8 cellular contexts compared by ENCODE assay signal in the genomic region with DNA sequence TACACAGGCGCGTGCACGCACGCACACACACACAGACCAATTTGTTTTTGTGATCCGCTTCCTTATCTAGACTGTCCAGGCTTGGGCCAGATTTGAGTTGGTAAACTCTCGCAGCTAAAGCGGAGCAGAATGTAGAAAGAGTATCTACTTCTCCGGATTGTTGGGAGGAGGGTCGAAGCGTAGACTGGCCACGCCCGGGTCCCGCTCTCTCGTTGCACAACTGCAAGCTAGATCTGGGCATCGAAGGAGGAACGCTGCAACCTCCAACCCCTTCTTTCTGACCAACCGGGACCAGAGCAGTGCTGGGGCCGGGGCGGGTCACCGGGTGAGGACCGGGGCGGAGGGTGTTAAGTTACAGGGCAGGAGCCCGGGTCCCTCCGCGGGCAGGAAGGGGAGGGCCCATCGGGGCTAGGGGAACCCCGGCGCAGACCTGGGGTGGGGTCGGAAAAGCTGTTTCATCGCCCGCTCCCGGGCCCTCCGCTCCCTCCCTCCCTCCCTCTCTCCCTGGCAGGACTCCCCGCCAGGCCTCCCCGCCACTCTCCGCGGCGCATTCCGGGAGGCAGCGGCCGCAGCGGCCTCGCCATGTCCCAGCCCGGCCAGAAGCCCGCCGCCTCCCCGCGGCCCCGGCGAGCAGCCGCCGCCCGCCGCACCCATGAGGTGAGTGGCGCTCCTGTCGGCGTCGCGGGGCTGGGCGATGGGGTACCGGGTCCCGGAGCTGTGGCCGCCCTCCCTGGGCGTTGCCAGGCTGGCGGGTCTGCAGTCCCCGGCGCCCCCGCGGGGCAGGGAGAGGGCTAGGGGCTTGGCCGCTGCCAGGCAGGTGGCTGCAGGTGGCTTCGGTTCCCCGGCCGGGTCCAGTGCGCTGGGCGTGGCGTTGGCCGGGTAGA. TPM values are rescaled to one million over a fixed set of nuclear protein-coding genes. Genes with fewer than 3 reads are reported as not detected.
DNase-seq lines count a peak whose midpoint lies in the region; ATAC-seq, FAIRE-seq and TF ChIP-seq lines count a peak whose summit lies in the region.

A gene with protein sequence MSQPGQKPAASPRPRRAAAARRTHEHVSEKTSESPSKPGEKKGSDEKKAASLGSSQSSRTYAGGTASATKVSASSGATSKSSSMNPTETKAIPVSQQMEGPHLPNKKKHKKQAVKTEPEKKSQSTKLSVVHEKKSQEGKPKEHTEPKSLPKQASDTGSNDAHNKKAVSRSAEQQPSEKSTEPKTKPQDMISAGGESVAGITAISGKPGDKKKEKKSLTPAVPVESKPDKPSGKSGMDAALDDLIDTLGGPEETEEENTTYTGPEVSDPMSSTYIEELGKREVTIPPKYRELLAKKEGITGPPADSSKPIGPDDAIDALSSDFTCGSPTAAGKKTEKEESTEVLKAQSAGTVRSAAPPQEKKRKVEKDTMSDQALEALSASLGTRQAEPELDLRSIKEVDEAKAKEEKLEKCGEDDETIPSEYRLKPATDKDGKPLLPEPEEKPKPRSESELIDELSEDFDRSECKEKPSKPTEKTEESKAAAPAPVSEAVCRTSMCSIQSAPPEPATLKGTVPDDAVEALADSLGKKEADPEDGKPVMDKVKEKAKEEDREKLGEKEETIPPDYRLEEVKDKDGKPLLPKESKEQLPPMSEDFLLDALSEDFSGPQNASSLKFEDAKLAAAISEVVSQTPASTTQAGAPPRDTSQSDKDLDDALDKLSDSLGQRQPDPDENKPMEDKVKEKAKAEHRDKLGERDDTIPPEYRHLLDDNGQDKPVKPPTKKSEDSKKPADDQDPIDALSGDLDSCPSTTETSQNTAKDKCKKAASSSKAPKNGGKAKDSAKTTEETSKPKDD (plus strand): TSS at position 536 of the 884 bp plus-strand sequence. CDS start 47 bp downstream, at position 583.

- H3K23me2 ChIP-seq in H1 (ENCODE audit: low read depth, low read length) = peaks cover 18% of the 10 kb centered on the region

- no peak for TF ChIP-seq RAD21 in H1 (IDR thresholded peaks at IDR 0.05 in 1 of 2, conservative IDR thresholded peaks at IDR 0.05 in 1 of 2; ENCODE audit: low read depth in 2 of 2, low read length in 2 of 2)

- in situ Hi-C loops in ACHN (cut with HindIII; ENCODE audit: low pct_ligation_motif_present, low pct_unique_long_range_greater_than_20kb, low sequenced_read_pairs) = no loop called here

- H3K4me3 ChIP-seq in H1 (ENCODE audit: extremely low read depth in 1 of 4, insufficient read depth in 2 of 4, low read depth in 3 of 4, low read length in 4 of 4) = peak within 1 kb of the TSS; percentile 79 to 92 (median 86)
- peak within 1 kb of the TSS; percentile 74 for H3K4me3 ChIP-seq in mesodermal cell (ENCODE audit: extremely low read depth, insufficient read depth, low read length, poor library complexity, severe bottlenecking)

- H2BK20ac ChIP-seq in H1 (ENCODE audit: low read length) = no peak within 1 kb of the TSS

- FAIRE-seq in H1 (lab: Jason Lieb, UNC) = no peak

- no peaks in the 10 kb centered on the region for H3K79me2 ChIP-seq in H1 (ENCODE audit: control insufficient read depth in 1 of 2, insufficient read depth in 2 of 2, low read length in 2 of 2)

- no peak within 1 kb of the TSS for H3K14ac ChIP-seq in H1 (ENCODE audit: insufficient read length)

- H2BK120ac ChIP-seq in H1 (replicated peaks; ENCODE audit: low read depth, low read length) = no peak within 1 kb of the TSS

- H3K4ac ChIP-seq in H1 (replicated peaks; ENCODE audit: insufficient read length, low read depth, low read length) = no peak within 1 kb of the TSS

- CTCF ChIA-PET in H1 (lab: Charles Lee; ENCODE audit: partially characterized antibody) = interaction anchor here (0.7 to 3.2 kb wide), 5 partner anchors 9 to 317 kb away, joined by 3 to 15 read pairs (median 4); no protein-coding TSS in a partner anchor

- H4K91ac ChIP-seq in H1 (replicated peaks; ENCODE audit: insufficient read length, low read length) = no peak within 1 kb of the TSS

- peak within 1 kb of the TSS; percentile 69; the same call in 1 of the 2 replicates for H4K8ac ChIP-seq in H1 (ENCODE audit: extremely low read depth, insufficient read depth, low read length)

- H2AFZ ChIP-seq in H1 (ENCODE audit: low read length) = peak within 1 kb of the TSS; percentile 92

- peak within 1 kb of the TSS; percentile 77 to 97 for H3K4me2 ChIP-seq in H1 (ENCODE audit: insufficient read depth in 1 of 2, low read depth in 2 of 2, low read length in 2 of 2)

- TF ChIP-seq CTCF in H1 (IDR thresholded peaks at IDR 0.05; ENCODE audit: control extremely low read depth in 1 of 3, insufficient read depth in 1 of 3, low read depth in 1 of 3, low read length in 3 of 3) = no peak

- POLR2A ChIA-PET in H1 (lab: Charles Lee; ENCODE audit: partially characterized antibody) = interaction anchor here (1.0 to 1.8 kb wide), 5 partner anchors 9 to 146 kb away, joined by 3 to 6 read pairs (median 4); a partner anchor contains a TSS

- peak; percentile 96 for DNase-seq in ACHN
- peak; percentile 78 for DNase-seq in NCI-H774 (lab: John Stamatoyannopoulos, UW)
- DNase-seq in activated CD8-positive, alpha-beta memory T cell treated with anti-CD3 and anti-CD28 coated beads for 4 hours (ENCODE audit: low read depth in 2 of 2) = peak; percentile 61 to 74
- DNase-seq in H1 (ENCODE audit: low read depth in 1 of 2, low spot score in 2 of 2) = peak; percentile 77 to 87
- peak; percentile 74 to 75 for DNase-seq in stimulated activated CD8-positive, alpha-beta memory T cell treated with anti-CD3 and anti-CD28 coated beads, Interleukin-15, amount 100 ng/mL, for 48 hours (ENCODE audit: low read depth in 2 of 2)

- H3K27me3 ChIP-seq in H1 (replicated peaks in 1 of 4; ENCODE audit: control insufficient read depth in 3 of 4, extremely low read depth in 1 of 4, insufficient read depth in 3 of 4, low read length in 3 of 4) = peaks cover 2 to 8% (median 6%) of the 10 kb centered on the region in 4 experiments; a peak in 4 of 7 replicates

- H3K36me3 ChIP-seq in H1 (ENCODE audit: control insufficient read depth in 2 of 4, insufficient read depth in 4 of 4, low read length in 3 of 4) = no peaks in the 10 kb centered on the region
- no peaks in the 10 kb centered on the region for H3K36me3 ChIP-seq in mesodermal cell (ENCODE audit: control insufficient read depth, insufficient read depth, low read length)

- H3K9me3 ChIP-seq in H1 (ENCODE audit: insufficient read depth in 2 of 2, low read depth in 1 of 2, low read length in 1 of 2) = no peaks in the 10 kb centered on the region
- no peaks in the 10 kb centered on the region for H3K9me3 ChIP-seq in mesodermal cell (ENCODE audit: control insufficient read depth, low read length)

- 0 out of 2 replicates have a peak within 1 kb of the TSS, but pooled peaks have one; percentile 26 for H2BK5ac ChIP-seq in H1 (ENCODE audit: low read depth, low read length)

- H3K79me1 ChIP-seq in H1 (ENCODE audit: low read depth, low read length) = no peaks in the 10 kb centered on the region

- H3K27ac ChIP-seq in H1 (ENCODE audit: low read depth, low read length) (no peak within 1 kb of the TSS), mesodermal cell (ENCODE audit: low read depth, low read length, severe bottlenecking) (peak within 1 kb of the TSS; percentile 57)

- peak within 1 kb of the TSS; percentile 31 to 67 (median 51); a peak in 5 of 7 replicates for H3K9ac ChIP-seq in H1 (replicated peaks in 1 of 4; ENCODE audit: extremely low read depth in 1 of 4, low read depth in 3 of 4, low read length in 3 of 4)

- no peak within 1 kb of the TSS for H2BK15ac ChIP-seq in H1 (ENCODE audit: low read length)

- H3K18ac ChIP-seq in H1 (ENCODE audit: extremely low read depth, low read length) = peak within 1 kb of the TSS; percentile 3; the same call in 1 of the 2 replicates

- no peak for TF ChIP-seq POLR2A in H1 (IDR thresholded peaks at IDR 0.05; ENCODE audit: control extremely low read depth in 1 of 2, low read depth in 2 of 2, low read length in 2 of 2)

- H4K20me1 ChIP-seq in H1 (replicated peaks in 1 of 2; ENCODE audit: control insufficient read depth in 1 of 2, insufficient read depth in 2 of 2, low read length in 2 of 2) = peaks cover 0 to 7% of the 10 kb centered on the region in 2 experiments

- no peak within 1 kb of the TSS for H2AK5ac ChIP-seq in H1 (ENCODE audit: low read depth, low read length)

- WGBS in H1 (ENCODE audit: extremely low coverage in 1 of 2, insufficient coverage in 1 of 2, insufficient read length in 1 of 2, insufficient replicate concordance in 2 of 2, low coverage in 1 of 2, low lambda C conversion rate in 2 of 2, missing lambda C conversion rate in 1 of 2), 2 experiments = 2% methylated on average over 32 of the region's 77 CpGs; no CpG with 5 or more reads in 1 of the 2 experiments
- WGBS in mesodermal cell (ENCODE audit: insufficient coverage in 2 of 2), 2 experiments = 1% methylated on average over 45 to 59 of the region's 77 CpGs

- H2BK12ac ChIP-seq in H1 (ENCODE audit: low read depth, low read length) = peak within 1 kb of the TSS; percentile 61; the same call in 1 of the 2 replicates

- H4K5ac ChIP-seq in H1 (ENCODE audit: insufficient read length, low read depth, low read length) = no peak within 1 kb of the TSS

- no peak within 1 kb of the TSS for H3K23ac ChIP-seq in H1 (ENCODE audit: insufficient read length)

- no peak within 1 kb of the TSS for H3K56ac ChIP-seq in H1 (replicated peaks; ENCODE audit: insufficient read length, low read depth, low read length)

- ATAC-seq in GM18520 (IDR thresholded peaks at IDR 0.05; ENCODE audit: unreplicated experiment) (peak; percentile 39), HG03060 (IDR thresholded peaks at IDR 0.05; ENCODE audit: low read depth, unreplicated experiment) (peak; percentile 31)

- no peak for TF ChIP-seq EP300 in H1 (IDR thresholded peaks at IDR 0.05; ENCODE audit: borderline replicate concordance in 1 of 2, low read depth in 2 of 2, low read length in 2 of 2)

- H3K4me1 ChIP-seq in H1 (replicated peaks in 1 of 4; ENCODE audit: control insufficient read depth in 3 of 4, insufficient read depth in 4 of 4, low read length in 3 of 4) (peaks cover 0 to 2% (median under 1%) of the 10 kb centered on the region in 4 experiments; a peak in 2 of 7 replicates), mesodermal cell (ENCODE audit: control insufficient read depth, insufficient read depth, low read length, poor library complexity, severe bottlenecking) (peaks cover 13% of the 10 kb centered on the region)

TF ChIP-seq in H1, 55 proteins besides CTCF, POLR2A, EP300 and RAD21 (continues in another document):
- TF ChIP-seq YY1 (IDR thresholded peaks at IDR 0.05; ENCODE audit: low read depth, low read length) = no peak

RNA-seq across cellular contexts. Expression of the gene that starts here (rescaled TPM):
- total RNA-seq in H1 (2021; fragmentation: NEBNext Ultra II Directional; extraction: Animal tissue kit (Norgen Biotek cat#: 25700)) = 47.2 and 48.2 TPM in 2 replicates
- polyA plus RNA-seq in H1 (2011; rRNA removed) = 6.6 and 9.0 TPM in 2 replicates
- polyA plus RNA-seq in H1 (2011; cell fraction: cytosol; rRNA removed) = 16.0 TPM
- polyA plus RNA-seq in H1 (2011; cell fraction: nucleus; rRNA removed) = 18.9 TPM
- polyA plus RNA-seq in H1 (2012, experiment 1 of 2) = 23.1 to 34.5 TPM (median 24.7 TPM) in 4 replicates
- 3.1 TPM for polyA plus RNA-seq in H1 (2012, experiment 2 of 2)
- 48.5 TPM for polyA plus RNA-seq in H1 (2013, experiment 1 of 2)
- 41.7 TPM for polyA plus RNA-seq in H1 (2013, experiment 2 of 2)
- 9.7 and 14.7 TPM in 2 replicates for polyA minus RNA-seq in H1 (2011; rRNA and poly(A)+ RNA removed)
- polyA minus RNA-seq in H1 (2011; cell fraction: cytosol; rRNA and poly(A)+ RNA removed) = 13.4 TPM
- polyA minus RNA-seq in H1 (2011; cell fraction: nucleus; rRNA and poly(A)+ RNA removed) = 61.8 TPM
- polyA plus RNA-seq in mesodermal cell (2013, experiment 1 of 2) = 71.9 TPM
- 84.1 TPM for polyA plus RNA-seq in mesodermal cell (2013, experiment 2 of 2)
